In the genomic region with DNA sequence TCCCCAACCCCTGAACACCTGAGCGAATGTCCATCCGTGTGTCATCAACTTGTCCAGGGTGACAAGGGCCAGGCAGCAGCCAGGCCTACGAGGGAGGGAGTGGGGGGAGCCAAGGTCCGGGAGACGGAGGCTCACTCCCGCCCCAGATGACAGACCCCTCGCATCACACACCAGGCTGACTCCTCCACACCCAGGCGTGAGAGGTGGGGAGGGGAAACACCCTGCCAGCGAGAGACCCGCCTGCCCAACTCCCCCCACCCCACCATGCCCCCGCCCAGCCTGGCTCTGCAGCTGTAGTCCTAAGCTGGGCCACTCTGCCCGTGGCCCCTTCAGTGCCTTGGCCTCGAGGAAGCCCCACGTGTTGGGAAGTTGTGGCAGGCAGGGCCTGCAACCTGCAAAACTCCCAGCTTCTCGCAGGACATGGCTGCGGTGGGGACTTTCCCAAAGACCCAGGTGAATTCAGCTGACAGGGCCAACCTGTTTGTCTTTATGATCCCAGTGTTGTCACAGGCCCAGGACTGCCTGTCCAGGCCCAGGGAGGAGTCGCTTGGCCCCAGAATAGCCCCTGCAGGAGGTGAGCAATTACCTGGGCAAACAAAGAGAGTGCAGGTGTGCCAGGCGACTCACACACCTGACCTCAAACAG, we compare ENCODE assay signal across 15 cellular contexts.
DNase-seq lines count a peak whose midpoint lies in the region; ATAC-seq and TF ChIP-seq lines count a peak whose summit lies in the region.
"Had no signal": no experiment of that assay in that cellular context is flagged by ENCODE, and none has a peak within 500 bp of the region (broad histone marks: within the 10 kb centered on the region; RNA-seq: fewer than 3 reads in every experiment).

No MANE protein-coding gene starts in this region.

- H3K9ac ChIP-seq in HCT116 (ENCODE audit: low read length), result no peak overlapping the region
- no peak overlapping the region for H3K9ac ChIP-seq in colonic mucosa (ENCODE audit: low read depth in 2 of 2, low read length in 2 of 2)

- TF ChIP-seq POLR2A in HCT116 (IDR thresholded peaks at IDR 0.05; ENCODE audit: borderline replicate concordance, extremely low read depth, insufficient read depth, insufficient read length), result no peak

- BruUV-seq in HCT116 (replicated peaks; lab: Mats Ljungman, UMichigan), result no TSS peak

- H3K4me3 ChIP-seq in HCT116 (replicated peaks in 1 of 2; ENCODE audit: low read depth in 1 of 2, low read length in 2 of 2) (no peak overlapping the region), colonic mucosa (no peak overlapping the region)
- H3K4me3 ChIP-seq: upper lobe of left lung had no signal

- H3K9me3 ChIP-seq in HCT116 (ENCODE audit: control insufficient read depth in 1 of 2, insufficient read depth in 1 of 2, low read depth in 1 of 2, low read length in 2 of 2) (no peaks in the 10 kb centered on the region), colonic mucosa (no peaks in the 10 kb centered on the region)
- H3K9me3 ChIP-seq: upper lobe of left lung had no signal

- no peak overlapping the region for H2AFZ ChIP-seq in HCT116 (ENCODE audit: low read depth, low read length, poor library complexity, severe bottlenecking)

- ATAC-seq in HCT116 (peak; percentile 55; the same call in 1 of the 2 replicates), HG02840 (IDR thresholded peaks at IDR 0.05; ENCODE audit: low FRiP score, unreplicated experiment) (no peak), GM21723 (IDR thresholded peaks at IDR 0.05; ENCODE audit: unreplicated experiment) (no peak)

- peaks cover 30 to 35% of the 10 kb centered on the region in 2 experiments for H3K4me1 ChIP-seq in HCT116 (ENCODE audit: control insufficient read depth in 1 of 2, insufficient read depth in 2 of 2, low read length in 2 of 2)
- H3K4me1 ChIP-seq in colonic mucosa, result peaks cover 4% of the 10 kb centered on the region
- H3K4me1 ChIP-seq: upper lobe of left lung had no signal

- H3K79me2 ChIP-seq in HCT116 (ENCODE audit: insufficient read depth, low read length), result no peaks in the 10 kb centered on the region

- DNase-seq in HCT116 (ENCODE audit: low read depth, low spot score) (no peak), NCI-H510A treated with DMSO at 0.1 percent for 48 hours (lab: John Stamatoyannopoulos, UW) (peak; percentile 86), colonic mucosa (peak; percentile 87), posterior vena cava (ENCODE audit: low spot score) (peak; percentile 61), foreskin melanocyte (no peak), A172 (ENCODE audit: low spot score) (no peak)
- DNase-seq: caudate nucleus, DND-41, endodermal cell, IMR-90, NCI-H1436 treated with DMSO at 0.1 percent for 48 hours, SW 1271 had no signal

- H4K20me1 ChIP-seq in HCT116 (ENCODE audit: insufficient read depth), result no peaks in the 10 kb centered on the region

- TF ChIP-seq RAD21 in HCT116 (IDR thresholded peaks at IDR 0.05; ENCODE audit: low read depth), result no peak

- CTCF ChIA-PET in HCT116 (lab: Charles Lee), result no interaction called here

- POLR2A ChIA-PET in HCT116 (lab: Charles Lee), result no interaction called here

- TF ChIP-seq CTCF in HCT116 (IDR thresholded peaks at IDR 0.05 in 2 of 3, conservative IDR thresholded peaks at IDR 0.05 in 1 of 3; ENCODE audit: borderline replicate concordance in 1 of 3, insufficient read depth in 1 of 3, low read depth in 2 of 3, low read length in 2 of 3) (no peak), colonic mucosa (IDR thresholded peaks at IDR 0.05) (no peak)

- no peaks in the 10 kb centered on the region for H3K9me2 ChIP-seq in HCT116 (ENCODE audit: insufficient read depth)

- RAD21 ChIA-PET in HCT116 (lab: Charles Lee; ENCODE audit: low non-redundant PET in 1 of 2, low total read pairs in 2 of 2, uncharacterized antibody in 2 of 2, unreplicated experiment in 2 of 2), result no interaction called here

- peak overlapping the region; percentile 31 for H3K4me2 ChIP-seq in HCT116 (ENCODE audit: low read length)

- H3K36me3 ChIP-seq in HCT116 (ENCODE audit: control insufficient read depth in 1 of 2, insufficient read depth in 2 of 2, low read length in 2 of 2), result no peaks in the 10 kb centered on the region
- no peaks in the 10 kb centered on the region for H3K36me3 ChIP-seq in colonic mucosa
- H3K36me3 ChIP-seq: upper lobe of left lung had no signal

- no peaks in the 10 kb centered on the region for H3K27me3 ChIP-seq in HCT116 (ENCODE audit: insufficient read depth, low read length)
- no peaks in the 10 kb centered on the region for H3K27me3 ChIP-seq in colonic mucosa
- H3K27me3 ChIP-seq: upper lobe of left lung had no signal

- intact Hi-C loops in HCT116 (cut with micrococcal nuclease) (no loop called here), colonic mucosa (cut with DNase I) (no loop called here), posterior vena cava (cut with DNase I) (no loop called here)

- H3K27ac ChIP-seq in HCT116 (ENCODE audit: low read depth, low read length), result no peak overlapping the region
- H3K27ac ChIP-seq in colonic mucosa, result peak overlapping the region; percentile 35
- H3K27ac ChIP-seq: upper lobe of left lung had no signal

TF ChIP-seq in HCT116, 20 proteins besides CTCF, POLR2A, EP300 and RAD21:
- no peak for TF ChIP-seq SRF (IDR thresholded peaks at IDR 0.05; ENCODE audit: low read depth)
- no peak for TF ChIP-seq EGR1 (IDR thresholded peaks at IDR 0.05; ENCODE audit: low read depth)
- no peak for TF ChIP-seq YY1 (IDR thresholded peaks at IDR 0.05; ENCODE audit: extremely low read depth, insufficient replicate concordance, low read depth, low read length)
- TF ChIP-seq TCF7L2 (IDR thresholded peaks at IDR 0.05; ENCODE audit: borderline replicate concordance, extremely low read depth, insufficient read depth, insufficient read length), result no peak
- TF ChIP-seq, protein P1, sequence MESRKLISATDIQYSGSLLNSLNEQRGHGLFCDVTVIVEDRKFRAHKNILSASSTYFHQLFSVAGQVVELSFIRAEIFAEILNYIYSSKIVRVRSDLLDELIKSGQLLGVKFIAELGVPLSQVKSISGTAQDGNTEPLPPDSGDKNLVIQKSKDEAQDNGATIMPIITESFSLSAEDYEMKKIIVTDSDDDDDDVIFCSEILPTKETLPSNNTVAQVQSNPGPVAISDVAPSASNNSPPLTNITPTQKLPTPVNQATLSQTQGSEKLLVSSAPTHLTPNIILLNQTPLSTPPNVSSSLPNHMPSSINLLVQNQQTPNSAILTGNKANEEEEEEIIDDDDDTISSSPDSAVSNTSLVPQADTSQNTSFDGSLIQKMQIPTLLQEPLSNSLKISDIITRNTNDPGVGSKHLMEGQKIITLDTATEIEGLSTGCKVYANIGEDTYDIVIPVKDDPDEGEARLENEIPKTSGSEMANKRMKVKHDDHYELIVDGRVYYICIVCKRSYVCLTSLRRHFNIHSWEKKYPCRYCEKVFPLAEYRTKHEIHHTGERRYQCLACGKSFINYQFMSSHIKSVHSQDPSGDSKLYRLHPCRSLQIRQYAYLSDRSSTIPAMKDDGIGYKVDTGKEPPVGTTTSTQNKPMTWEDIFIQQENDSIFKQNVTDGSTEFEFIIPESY (IDR thresholded peaks at IDR 0.05; ENCODE audit: extremely low read depth, insufficient replicate concordance, low read length), result no peak
- TF ChIP-seq, protein P2, sequence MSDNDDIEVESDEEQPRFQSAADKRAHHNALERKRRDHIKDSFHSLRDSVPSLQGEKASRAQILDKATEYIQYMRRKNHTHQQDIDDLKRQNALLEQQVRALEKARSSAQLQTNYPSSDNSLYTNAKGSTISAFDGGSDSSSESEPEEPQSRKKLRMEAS (IDR thresholded peaks at IDR 0.05), result no peak
- no peak for TF ChIP-seq CEBPB (IDR thresholded peaks at IDR 0.05; ENCODE audit: low read depth)
- TF ChIP-seq CBX3 (IDR thresholded peaks at IDR 0.05; ENCODE audit: low read depth), result no peak
- TF ChIP-seq SIN3A (IDR thresholded peaks at IDR 0.05; ENCODE audit: low read depth), result no peak
- TF ChIP-seq JUND (IDR thresholded peaks at IDR 0.05), result no peak
- no peak for TF ChIP-seq ZFX (IDR thresholded peaks at IDR 0.05)
- TF ChIP-seq, protein P3, sequence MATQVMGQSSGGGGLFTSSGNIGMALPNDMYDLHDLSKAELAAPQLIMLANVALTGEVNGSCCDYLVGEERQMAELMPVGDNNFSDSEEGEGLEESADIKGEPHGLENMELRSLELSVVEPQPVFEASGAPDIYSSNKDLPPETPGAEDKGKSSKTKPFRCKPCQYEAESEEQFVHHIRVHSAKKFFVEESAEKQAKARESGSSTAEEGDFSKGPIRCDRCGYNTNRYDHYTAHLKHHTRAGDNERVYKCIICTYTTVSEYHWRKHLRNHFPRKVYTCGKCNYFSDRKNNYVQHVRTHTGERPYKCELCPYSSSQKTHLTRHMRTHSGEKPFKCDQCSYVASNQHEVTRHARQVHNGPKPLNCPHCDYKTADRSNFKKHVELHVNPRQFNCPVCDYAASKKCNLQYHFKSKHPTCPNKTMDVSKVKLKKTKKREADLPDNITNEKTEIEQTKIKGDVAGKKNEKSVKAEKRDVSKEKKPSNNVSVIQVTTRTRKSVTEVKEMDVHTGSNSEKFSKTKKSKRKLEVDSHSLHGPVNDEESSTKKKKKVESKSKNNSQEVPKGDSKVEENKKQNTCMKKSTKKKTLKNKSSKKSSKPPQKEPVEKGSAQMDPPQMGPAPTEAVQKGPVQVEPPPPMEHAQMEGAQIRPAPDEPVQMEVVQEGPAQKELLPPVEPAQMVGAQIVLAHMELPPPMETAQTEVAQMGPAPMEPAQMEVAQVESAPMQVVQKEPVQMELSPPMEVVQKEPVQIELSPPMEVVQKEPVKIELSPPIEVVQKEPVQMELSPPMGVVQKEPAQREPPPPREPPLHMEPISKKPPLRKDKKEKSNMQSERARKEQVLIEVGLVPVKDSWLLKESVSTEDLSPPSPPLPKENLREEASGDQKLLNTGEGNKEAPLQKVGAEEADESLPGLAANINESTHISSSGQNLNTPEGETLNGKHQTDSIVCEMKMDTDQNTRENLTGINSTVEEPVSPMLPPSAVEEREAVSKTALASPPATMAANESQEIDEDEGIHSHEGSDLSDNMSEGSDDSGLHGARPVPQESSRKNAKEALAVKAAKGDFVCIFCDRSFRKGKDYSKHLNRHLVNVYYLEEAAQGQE (IDR thresholded peaks at IDR 0.05; ENCODE audit: low read depth), result no peak
- TF ChIP-seq POLR2AphosphoS5 (IDR thresholded peaks at IDR 0.05; ENCODE audit: low read depth, low read length), result no peak
- TF ChIP-seq FOSL1 (IDR thresholded peaks at IDR 0.05; ENCODE audit: low read depth), result no peak
- TF ChIP-seq EZH2phosphoT487 (IDR thresholded peaks at IDR 0.05; ENCODE audit: borderline replicate concordance), result no peak
- TF ChIP-seq ELF1 (IDR thresholded peaks at IDR 0.05; ENCODE audit: borderline replicate concordance, low read depth), result no peak
- no peak for TF ChIP-seq ZNF274 (IDR thresholded peaks at IDR 0.05; ENCODE audit: low read depth, low read length)
- TF ChIP-seq, protein P4, sequence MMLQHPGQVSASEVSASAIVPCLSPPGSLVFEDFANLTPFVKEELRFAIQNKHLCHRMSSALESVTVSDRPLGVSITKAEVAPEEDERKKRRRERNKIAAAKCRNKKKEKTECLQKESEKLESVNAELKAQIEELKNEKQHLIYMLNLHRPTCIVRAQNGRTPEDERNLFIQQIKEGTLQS (IDR thresholded peaks at IDR 0.05), result no peak
- no peak for TF ChIP-seq EZH2 (IDR thresholded peaks at IDR 0.05)

Comparison
In these comparisons a context has a peak if more than half of its experiments do, and no peak if none do; other contexts are left out.
1. DNase-seq: peak in NCI-H510A treated with DMSO at 0.1 percent for 48 hours (single experiment), colonic mucosa (single experiment) and posterior vena cava (single experiment); none in HCT116 (single experiment), foreskin melanocyte (single experiment) and A172 (single experiment).